ENCODE assay signal across 1 cellular context in the genomic region with DNA sequence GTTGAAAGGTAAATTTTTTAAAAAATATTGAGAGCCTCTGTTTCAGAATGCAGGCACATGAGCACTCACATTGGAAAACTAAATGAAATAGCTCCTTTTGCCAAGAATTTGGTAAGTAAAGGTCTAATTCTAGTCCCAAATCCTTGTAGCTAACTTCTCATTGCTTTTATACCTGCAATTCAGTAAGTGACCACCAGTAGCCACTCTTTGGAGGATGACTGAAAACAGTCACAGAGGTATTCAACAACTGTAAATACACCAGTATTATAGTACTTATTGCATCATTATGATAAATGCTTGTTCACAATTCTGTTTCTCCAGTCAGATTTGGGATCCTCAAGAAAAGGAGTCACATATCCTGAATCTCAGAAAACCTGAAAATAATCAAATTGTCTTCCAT.
A peak's percentile ranks its signal among the peaks of the same experiment; 100 is the strongest.
TF ChIP-seq lines count a peak whose summit lies in the region.

No MANE protein-coding gene starts in this region.

TF ChIP-seq in IMR-90, 13 proteins besides CTCF, POLR2A, EP300 and RAD21:
- no peak for TF ChIP-seq FOS (IDR thresholded peaks at IDR 0.05; ENCODE audit: low read depth, low read length)
- 0 out of 2 replicates have a peak, but pooled peaks have one; percentile 6 for TF ChIP-seq CEBPB (IDR thresholded peaks at IDR 0.05; ENCODE audit: low read depth, low read length)
